Comparison of ENCODE assay signal across 8 cellular contexts in the genomic region with DNA sequence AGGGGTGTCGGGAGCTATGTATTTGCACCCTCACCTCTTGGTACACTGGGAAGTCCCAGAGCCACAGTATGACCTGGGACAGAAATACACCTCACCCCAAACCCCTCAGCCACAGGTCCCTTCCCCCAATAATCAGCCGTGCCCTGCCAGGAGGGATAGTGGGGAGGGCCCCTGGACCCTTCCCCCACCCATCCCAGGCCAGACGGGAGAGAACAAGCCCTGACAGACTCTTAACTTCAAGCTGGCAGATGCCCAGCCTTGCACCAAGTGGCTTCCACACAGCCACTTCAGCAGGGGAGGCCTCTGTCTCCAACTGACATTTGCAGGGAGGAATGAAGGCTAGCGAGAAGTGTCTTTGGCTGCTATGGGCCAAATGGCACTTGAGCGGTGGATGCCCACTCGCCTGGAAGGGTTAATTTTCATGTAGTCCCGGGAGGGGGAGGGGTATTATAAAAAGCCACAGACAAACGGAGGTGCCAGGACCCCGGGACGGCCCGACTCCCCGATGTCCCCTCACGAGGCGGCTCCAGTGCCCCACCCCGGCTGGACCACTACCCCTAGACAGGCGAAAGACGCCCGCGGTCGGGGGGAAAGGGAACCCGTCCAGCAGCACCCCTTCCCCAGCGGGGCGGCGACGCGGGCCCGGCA. TPM values are rescaled to one million over a fixed set of nuclear protein-coding genes. Genes with fewer than 3 reads are reported as not detected.
DNase-seq lines count a peak whose midpoint lies in the region; ATAC-seq and TF ChIP-seq lines count a peak whose summit lies in the region.

No MANE protein-coding gene starts in this region.

- H3K9ac ChIP-seq in HUES6 (ENCODE audit: low read length) = no peak overlapping the region

- no peaks in the 10 kb centered on the region for H3K36me3 Mint-ChIP-seq in MCF 10A (ENCODE audit: insufficient read depth, unreplicated experiment)

- no peak for TF ChIP-seq POLR2A in suprapubic skin (IDR thresholded peaks at IDR 0.05)

- no peak for TF ChIP-seq EP300 in suprapubic skin (IDR thresholded peaks at IDR 0.05)

- no peak overlapping the region for H3K27ac ChIP-seq in A673 (ENCODE audit: low read depth, low read length, poor library complexity, severe bottlenecking)
- H3K27ac ChIP-seq in HUES6 (ENCODE audit: low read depth, low read length) = no peak overlapping the region
- peak overlapping the region; percentile 87 for H3K27ac ChIP-seq in suprapubic skin

- H3K4me3 ChIP-seq in A673 (ENCODE audit: low read depth, low read length, poor library complexity, severe bottlenecking) (peak overlapping the region; percentile 55), HUES6 (ENCODE audit: low read depth, low read length) (peak overlapping the region; percentile 82), suprapubic skin (peak overlapping the region; percentile 81)

- TF ChIP-seq CTCF in A673 (conservative IDR thresholded peaks at IDR 0.05; ENCODE audit: low read depth, low read length) (no peak), MCF 10A (IDR thresholded peaks at IDR 0.05; ENCODE audit: unreplicated experiment) (no peak), suprapubic skin (IDR thresholded peaks at IDR 0.05) (no peak)

- H3K9me3 Mint-ChIP-seq in MCF 10A (ENCODE audit: unreplicated experiment) = no peaks in the 10 kb centered on the region

- 6% methylated on average over 22 of the region's 27 CpGs for WGBS in suprapubic skin

- no peak for DNase-seq in A673 (ENCODE audit: low spot score)
- DNase-seq in MCF 10A (ENCODE audit: unreplicated experiment) = no peak
- peak; percentile 23 for DNase-seq in kidney tubule cell (ENCODE audit: low spot score)
- peak in 1 of 2 donors; percentile 71 for DNase-seq in suprapubic skin (ENCODE audit: low spot score in 2 of 2)
- no peak for DNase-seq in stimulated activated CD8-positive, alpha-beta memory T cell treated with anti-CD3 and anti-CD28 coated beads, Interleukin-4, amount 100 ng/mL, for 48 hours
- no peak for DNase-seq in cerebellum (ENCODE audit: low spot score)

- H3K4me1 ChIP-seq in A673 (ENCODE audit: insufficient read depth, low read length, poor library complexity, severe bottlenecking) (no peaks in the 10 kb centered on the region), HUES6 (ENCODE audit: control insufficient read depth, insufficient read depth, low read length) (peaks cover 20% of the 10 kb centered on the region), suprapubic skin (peaks cover 38% of the 10 kb centered on the region)

- POLR2A ChIA-PET in A673 (lab: Charles Lee; ENCODE audit: low non-redundant PET) (interaction anchor here (0.6 kb wide), 1 partner anchor 11 kb away, joined by 3 read pairs; no protein-coding TSS in a partner anchor), MCF 10A (lab: Yijun Ruan, JAX) (interaction anchor here (0.6 to 1.3 kb wide), 9 partner anchors 10 to 114 kb away, joined by 3 to 5 read pairs (median 3); no protein-coding TSS in a partner anchor)

- H3K27me3 ChIP-seq in A673 (replicated peaks; ENCODE audit: insufficient read depth, low read depth, low read length, poor library complexity) = no peaks in the 10 kb centered on the region
- H3K27me3 ChIP-seq in HUES6 (ENCODE audit: control insufficient read depth, insufficient read depth, low read length) = peaks cover 24% of the 10 kb centered on the region
- H3K27me3 ChIP-seq in suprapubic skin = no peaks in the 10 kb centered on the region

- H3K36me3 ChIP-seq in A673 (ENCODE audit: insufficient read depth, low read length, poor library complexity, severe bottlenecking) (no peaks in the 10 kb centered on the region), HUES6 (ENCODE audit: control insufficient read depth, insufficient read depth, low read length) (no peaks in the 10 kb centered on the region), suprapubic skin (no peaks in the 10 kb centered on the region)

- H3K27me3 Mint-ChIP-seq in MCF 10A (ENCODE audit: insufficient read depth, unreplicated experiment) = no peaks in the 10 kb centered on the region

- CTCF ChIA-PET in A673 (lab: Charles Lee) = no interaction called here
- CTCF ChIA-PET in MCF 10A (lab: Yijun Ruan, JAX) = interaction anchor here (0.6 to 4.0 kb wide), 4 partner anchors 10 to 171 kb away, joined by 3 to 24 read pairs (median 4); no protein-coding TSS in a partner anchor

- peak overlapping the region; percentile 59 for H3K27ac Mint-ChIP-seq in MCF 10A (ENCODE audit: low read depth, unreplicated experiment)

- peak overlapping the region; percentile 60 for H3K4me3 Mint-ChIP-seq in MCF 10A (ENCODE audit: unreplicated experiment)

- H3K9me3 ChIP-seq in A673 (ENCODE audit: low read depth, low read length, poor library complexity, severe bottlenecking) = no peaks in the 10 kb centered on the region
- no peaks in the 10 kb centered on the region for H3K9me3 ChIP-seq in HUES6 (ENCODE audit: control insufficient read depth, insufficient read depth, low read depth, low read length)
- H3K9me3 ChIP-seq in suprapubic skin = no peaks in the 10 kb centered on the region

- intact Hi-C loops in A673 (cut with micrococcal nuclease; ENCODE audit: unreplicated experiment) (no loop called here), MCF 10A (cut with micrococcal nuclease) (no loop called here)

- ATAC-seq in GM21447 (IDR thresholded peaks at IDR 0.05; ENCODE audit: unreplicated experiment) = no peak

- H3K4me1 Mint-ChIP-seq in MCF 10A (ENCODE audit: insufficient read depth, unreplicated experiment) = peaks cover 21% of the 10 kb centered on the region

- no TSS peak for BruUV-seq in A673 (replicated peaks; lab: Mats Ljungman, UMichigan)
- BruUV-seq in MCF 10A (replicated peaks; lab: Mats Ljungman, UMichigan) = no TSS peak

RNA-seq across cellular contexts. Expression of a gene that starts 0.5 kb away (rescaled TPM):
- 0.71 TPM in 1 of 2 replicates, not detected in the other for total RNA-seq in A673 (2021)
- total RNA-seq in MCF 10A (2022) = 1.1 and 1.9 TPM in 2 replicates
- total RNA-seq in suprapubic skin = 10 to 100 TPM in 1 of 4 donors, 1 to 10 TPM in 3; 7.4 to 11.4 (median 8.3) TPM
- total RNA-seq in cerebellum = 2.4 TPM

RNA-seq across cellular contexts. Expression of a gene that starts 51.1 kb away (rescaled TPM):
- total RNA-seq in A673 (2021) (496 and 513 TPM in 2 replicates), MCF 10A (2022) (165 and 179 TPM in 2 replicates), suprapubic skin (100 to 1,000 TPM in 1 of 4 donors, 10 to 100 TPM in 3; 80.5 to 121 (median 90.5) TPM), cerebellum (145 TPM)

RNA-seq across cellular contexts. Expression of a gene that starts 51.7 kb away (rescaled TPM):
- total RNA-seq in A673 (2021) (70.6 and 72.1 TPM in 2 replicates), MCF 10A (2022) (66.2 and 81.1 TPM in 2 replicates), suprapubic skin (10 to 100 TPM; 19.2 to 29.9 (median 24.0) TPM), cerebellum (34.2 TPM)
